Comparison of ENCODE assay signal across 1 cellular context in the genomic region with DNA sequence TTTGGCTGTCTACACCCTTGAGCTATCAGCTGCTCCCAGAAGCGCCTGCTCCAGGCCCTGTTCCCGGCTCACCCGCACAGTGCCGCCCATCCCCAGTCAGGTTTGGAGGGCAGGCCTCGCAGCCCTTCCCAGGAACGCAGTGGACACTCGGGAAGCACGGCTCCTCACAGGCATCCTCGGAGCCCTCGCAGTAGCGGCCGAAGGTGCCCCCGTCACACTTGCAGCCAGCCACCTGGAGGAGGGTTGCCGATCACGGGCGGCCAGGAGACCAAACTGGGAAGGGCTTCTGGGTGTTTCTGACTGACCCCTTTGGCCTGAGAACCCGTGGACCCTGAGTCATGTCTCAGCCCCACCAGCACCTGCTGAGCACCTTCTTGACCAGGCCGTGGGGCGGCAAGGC.
TF ChIP-seq lines count a peak whose summit lies in the region.

No MANE protein-coding gene starts in this region.

TF ChIP-seq in H1, 55 proteins besides CTCF, POLR2A, EP300 and RAD21:
- TF ChIP-seq HDAC6 (IDR thresholded peaks at IDR 0.05; ENCODE audit: low read depth, low read length), result no peak
- TF ChIP-seq POU5F1 (IDR thresholded peaks at IDR 0.05; ENCODE audit: low read depth, low read length), result no peak
- TF ChIP-seq MAX (IDR thresholded peaks at IDR 0.05), result no peak
- TF ChIP-seq CHD2 (IDR thresholded peaks at IDR 0.05; ENCODE audit: low read length), result no peak
- TF ChIP-seq GTF2F1 (IDR thresholded peaks at IDR 0.05; ENCODE audit: borderline replicate concordance, low read depth, low read length), result no peak
- no peak for TF ChIP-seq SIX5 (IDR thresholded peaks at IDR 0.05; ENCODE audit: low read depth, low read length)
- TF ChIP-seq USF2 (IDR thresholded peaks at IDR 0.05; ENCODE audit: low read length), result no peak
- no peak for TF ChIP-seq GABPA (IDR thresholded peaks at IDR 0.05; ENCODE audit: borderline replicate concordance, insufficient read depth, low read length)
- TF ChIP-seq ASH2L (IDR thresholded peaks at IDR 0.05; ENCODE audit: low read length), result no peak
- no peak for TF ChIP-seq CEBPB (IDR thresholded peaks at IDR 0.05; ENCODE audit: low read depth, low read length)
- TF ChIP-seq CREB1 (IDR thresholded peaks at IDR 0.05), result no peak
- no peak for TF ChIP-seq BACH1 (IDR thresholded peaks at IDR 0.05; ENCODE audit: low read length)
- TF ChIP-seq KDM1A (IDR thresholded peaks at IDR 0.05; ENCODE audit: borderline replicate concordance, low read length), result no peak
- no peak for TF ChIP-seq KDM4A (IDR thresholded peaks at IDR 0.05; ENCODE audit: low read depth, low read length, severe bottlenecking)
